ENCODE assay signal across 21 cellular contexts in genomic region chr5:68368280-68368679, GRCh38.
DNase-seq lines count a peak whose midpoint lies in the region; ATAC-seq and TF ChIP-seq lines count a peak whose summit lies in the region.
"Had no signal": no experiment of that assay in that cellular context is flagged by ENCODE, and none has a peak within 500 bp of the region (broad histone marks: within the 10 kb centered on the region; RNA-seq: fewer than 3 reads in every experiment).

No MANE protein-coding gene starts in this region.

- H4K91ac ChIP-seq in trophoblast cell (ENCODE audit: low read depth, low read length): no peak overlapping the region

- no peak overlapping the region for H3K9ac ChIP-seq in skeletal muscle satellite cell (ENCODE audit: low read depth, low read length)
- H3K9ac ChIP-seq in trophoblast cell (ENCODE audit: low read length): no peak overlapping the region

- H3K79me2 ChIP-seq in trophoblast cell (ENCODE audit: control insufficient read depth, insufficient read depth, low read length, poor library complexity): no peaks in the 10 kb centered on the region

- WGBS in trophoblast cell (ENCODE audit: extremely low coverage, insufficient coverage, insufficient read length): no CpG with 5 or more reads among the region's 5 CpGs

- no peak for ATAC-seq in activated CD8-positive, alpha-beta memory T cell treated with anti-CD3 and anti-CD28 coated beads, Interleukin-2, amount 10 ng/mL, durations not matched to agents 7 days and 5 days
- no peak for ATAC-seq in GM18867 (IDR thresholded peaks at IDR 0.05; ENCODE audit: unreplicated experiment)
- ATAC-seq: left colon had no signal

- H3K4me3 Mint-ChIP-seq in activated CD8-positive, alpha-beta memory T cell treated with anti-CD3 and anti-CD28 coated beads, Interleukin-2, amount 10 ng/mL, durations not matched to agents 7 days and 5 days: no peak overlapping the region
- H3K4me3 Mint-ChIP-seq: activated naive CD4-positive, alpha-beta T cell treated with anti-CD3 and anti-CD28 coated beads for 36 hours; neural crest cell had no signal

- no peak overlapping the region for H2BK12ac ChIP-seq in trophoblast cell (ENCODE audit: low read length)

- H3K18ac ChIP-seq in trophoblast cell (ENCODE audit: low read length): no peak overlapping the region

- H4K12ac ChIP-seq in trophoblast cell (ENCODE audit: low read depth, low read length): no peak overlapping the region

- H3K9me3 Mint-ChIP-seq in activated CD8-positive, alpha-beta memory T cell treated with anti-CD3 and anti-CD28 coated beads, Interleukin-2, amount 10 ng/mL, durations not matched to agents 7 days and 5 days (ENCODE audit: low read depth): peaks cover 2% of the 10 kb centered on the region
- H3K9me3 Mint-ChIP-seq: activated naive CD4-positive, alpha-beta T cell treated with anti-CD3 and anti-CD28 coated beads for 36 hours had no signal

- H2AK5ac ChIP-seq in trophoblast cell (ENCODE audit: low read length): no peak overlapping the region

- H3K36me3 Mint-ChIP-seq in activated CD8-positive, alpha-beta memory T cell treated with anti-CD3 and anti-CD28 coated beads, Interleukin-2, amount 10 ng/mL, durations not matched to agents 7 days and 5 days: peaks cover 17% of the 10 kb centered on the region

- no peaks in the 10 kb centered on the region for H3K27me3 Mint-ChIP-seq in activated CD8-positive, alpha-beta memory T cell treated with anti-CD3 and anti-CD28 coated beads, Interleukin-2, amount 10 ng/mL, durations not matched to agents 7 days and 5 days
- H3K27me3 Mint-ChIP-seq: progenitor cell of endocrine pancreas had no signal

- H3K4me3 ChIP-seq in epithelial cell of esophagus (ENCODE audit: low read length): no peak overlapping the region
- peak overlapping the region; percentile 15 for H3K4me3 ChIP-seq in skeletal muscle satellite cell (ENCODE audit: low read length)
- no peak overlapping the region for H3K4me3 ChIP-seq in trophoblast cell (ENCODE audit: low read depth, low read length)
- H3K4me3 ChIP-seq: colonic mucosa, uterus had no signal

- peak overlapping the region; percentile 6 for H3K27ac Mint-ChIP-seq in activated CD8-positive, alpha-beta memory T cell treated with anti-CD3 and anti-CD28 coated beads, Interleukin-2, amount 10 ng/mL, durations not matched to agents 7 days and 5 days
- H3K27ac Mint-ChIP-seq: activated naive CD4-positive, alpha-beta T cell treated with anti-CD3 and anti-CD28 coated beads for 36 hours; progenitor cell of endocrine pancreas had no signal

- H3K79me1 ChIP-seq in trophoblast cell (ENCODE audit: low read length): no peaks in the 10 kb centered on the region

- H2BK5ac ChIP-seq in trophoblast cell (ENCODE audit: low read depth, low read length, poor library complexity): no peak overlapping the region

- no peak overlapping the region for H3K14ac ChIP-seq in trophoblast cell (ENCODE audit: low read length)

- H3K9me3 ChIP-seq in skeletal muscle satellite cell (replicated peaks; ENCODE audit: low read length) (no peaks in the 10 kb centered on the region), trophoblast cell (ENCODE audit: insufficient read depth, low read depth, low read length) (no peaks in the 10 kb centered on the region)
- H3K9me3 ChIP-seq: colonic mucosa, uterus had no signal

- no peak overlapping the region for H4K8ac ChIP-seq in trophoblast cell (ENCODE audit: low read depth, low read length)

- H2BK120ac ChIP-seq in trophoblast cell (ENCODE audit: insufficient read depth, low read length, poor library complexity): no peak overlapping the region

- CTCF ChIA-PET in activated CD8-positive, alpha-beta memory T cell treated with anti-CD3 and anti-CD28 coated beads, Interleukin-2, amount 10 ng/mL, durations not matched to agents 7 days and 5 days (lab: Charles Lee): interaction anchor here (0.8 to 1.5 kb wide), 6 partner anchors 8 to 82 kb away, joined by 3 to 6 read pairs (median 4); no protein-coding TSS in a partner anchor

- H3K27me3 ChIP-seq in skeletal muscle satellite cell (ENCODE audit: control insufficient read depth, insufficient read depth, low read length): no peaks in the 10 kb centered on the region
- no peaks in the 10 kb centered on the region for H3K27me3 ChIP-seq in trophoblast cell (ENCODE audit: insufficient read depth, low read length)
- H3K27me3 ChIP-seq: colonic mucosa, uterus had no signal

- TF ChIP-seq CTCF in epithelial cell of esophagus (IDR thresholded peaks at IDR 0.05; ENCODE audit: insufficient read depth, low read depth, low read length, missing control alignments): no peak

- H3K27ac ChIP-seq in trophoblast cell (ENCODE audit: low read depth, low read length): no peak overlapping the region
- H3K27ac ChIP-seq: colonic mucosa, uterus had no signal

- H3K4me1 Mint-ChIP-seq in activated CD8-positive, alpha-beta memory T cell treated with anti-CD3 and anti-CD28 coated beads, Interleukin-2, amount 10 ng/mL, durations not matched to agents 7 days and 5 days: peaks cover 54% of the 10 kb centered on the region

- H3K4me1 ChIP-seq in skeletal muscle satellite cell (ENCODE audit: control insufficient read depth, insufficient read depth, low read length): peaks cover 29% of the 10 kb centered on the region
- H3K4me1 ChIP-seq in trophoblast cell (ENCODE audit: control insufficient read depth in 1 of 2, insufficient read depth in 2 of 2, low read length in 2 of 2): peaks cover 0 to 4% of the 10 kb centered on the region in 2 experiments
- H3K4me1 ChIP-seq: colonic mucosa, uterus had no signal

- no peak overlapping the region for H2AFZ ChIP-seq in trophoblast cell (ENCODE audit: insufficient read depth, low read length, poor library complexity)

- DNase-seq in activated CD8-positive, alpha-beta memory T cell treated with anti-CD3 and anti-CD28 coated beads, Interleukin-2, amount 10 ng/mL, durations not matched to agents 7 days and 5 days: no peak
- no peak for DNase-seq in activated CD8-positive, alpha-beta memory T cell treated with anti-CD3 and anti-CD28 coated beads, Interleukin-2, amount 50 U/mL, for 4 hours
- DNase-seq in RPMI7951 (ENCODE audit: low read depth) (peak; percentile 12), epithelial cell of esophagus (ENCODE audit: low read depth) (peak; percentile 33), NCI-H1694 treated with DMSO at 0.1 percent for 48 hours (lab: John Stamatoyannopoulos, UW) (no peak), trophoblast cell (no peak)
- DNase-seq: 8988T; activated CD4-positive, alpha-beta T cell treated with anti-CD3 and anti-CD28 coated beads for 4 hours; activated naive CD4-positive, alpha-beta T cell treated with anti-CD3 and anti-CD28 coated beads for 36 hours; colonic mucosa; GDM1; left colon; NCI-H526; Right ventricle myocardium superior; small intestine; stimulated activated CD4-positive, alpha-beta T cell treated with anti-CD3 and anti-CD28 coated beads, Interleukin-4, amount 100 ng/mL, for 1 hour; uterus had no signal

- H3K36me3 ChIP-seq in skeletal muscle satellite cell (ENCODE audit: insufficient read depth, low read length) (no peaks in the 10 kb centered on the region), trophoblast cell (ENCODE audit: control insufficient read depth in 1 of 2, insufficient read depth in 2 of 2, low read length in 2 of 2) (no peaks in the 10 kb centered on the region)
- H3K36me3 ChIP-seq: colonic mucosa, uterus had no signal

- H3K4ac ChIP-seq in trophoblast cell (ENCODE audit: low read depth, low read length): no peak overlapping the region

- no peak overlapping the region for H3K23ac ChIP-seq in trophoblast cell (ENCODE audit: low read length)

- peak overlapping the region; percentile 50 for H3K4me2 ChIP-seq in skeletal muscle satellite cell (ENCODE audit: low read length)
- no peak overlapping the region for H3K4me2 ChIP-seq in trophoblast cell (ENCODE audit: low read length)

Comparison
In these comparisons a context has a peak if more than half of its experiments do, and no peak if none do; other contexts are left out.
1. DNase-seq: peak in RPMI7951 (single experiment) and epithelial cell of esophagus (single experiment); none in activated CD8-positive, alpha-beta memory T cell treated with anti-CD3 and anti-CD28 coated beads, Interleukin-2, amount 10 ng/mL, durations not matched to agents 7 days and 5 days (single experiment), activated CD8-positive, alpha-beta memory T cell treated with anti-CD3 and anti-CD28 coated beads, Interleukin-2, amount 50 U/mL, for 4 hours (single experiment), NCI-H1694 treated with DMSO at 0.1 percent for 48 hours (single experiment) and trophoblast cell (0 of 2).